Comparison of ENCODE assay signal across 21 cellular contexts in genomic region chr1:240621249-240621648, GRCh38. TPM values are rescaled to one million over a fixed set of nuclear protein-coding genes. Genes with fewer than 3 reads are reported as not detected.
"Had no signal": no experiment of that assay in that cellular context is flagged by ENCODE, and none has a peak within 500 bp of the region (broad histone marks: within the 10 kb centered on the region; RNA-seq: fewer than 3 reads in every experiment).

No MANE protein-coding gene starts in this region.

- FAIRE-seq: endometrium, islet of Langerhans had no signal

- H3K36me3 ChIP-seq: colonic mucosa, lower lobe of right lung, right atrium auricular region, tibial artery, vagina had no signal

- H3K9me3 ChIP-seq: colonic mucosa, lower lobe of right lung, right atrium auricular region, tibial artery, vagina had no signal

- H3K27me3 ChIP-seq: colonic mucosa, hepatocyte, right atrium auricular region, tibial artery, vagina had no signal

- H3K27ac ChIP-seq: colonic mucosa, hepatocyte, lower lobe of right lung, right atrium auricular region, tibial artery, vagina had no signal

- ATAC-seq: activated CD4-positive, alpha-beta T cell treated with anti-CD3 and anti-CD28 coated beads for 36 hours; activated CD8-positive, alpha-beta T cell treated with anti-CD3 and anti-CD28 coated beads for 36 hours; activated T-helper 17 cell treated with anti-CD3 and anti-CD28 coated beads, Interleukin-2, amount 50 U/mL, for 72 hours; lower lobe of right lung; stimulated activated naive CD8-positive, alpha-beta T cell treated with anti-CD3 and anti-CD28 coated beads, Interleukin-15, Interleukin-2, amounts not matched to agents 100 U/mL and 50 U/mL, for 24 hours; WTC11 had no signal

- H3K4me3 ChIP-seq: colonic mucosa, hepatocyte, lower lobe of right lung, right atrium auricular region, tibial artery, vagina had no signal

- DNase-seq: activated CD4-positive, alpha-beta T cell treated with anti-CD3 and anti-CD28 coated beads for 36 hours; activated CD8-positive, alpha-beta T cell treated with anti-CD3 and anti-CD28 coated beads for 36 hours; activated naive CD4-positive, alpha-beta T cell; activated naive CD8-positive, alpha-beta T cell treated with anti-CD3 and anti-CD28 coated beads for 36 hours; activated T-cell treated with anti-CD3 and anti-CD28 coated beads, Interleukin-2, amount 50 U/mL, for 1 hour; amygdala; colonic mucosa; lower lobe of right lung; midbrain; nephron progenitor cell; occipital lobe; stimulated activated naive CD8-positive, alpha-beta T cell treated with anti-CD3 and anti-CD28 coated beads, Interleukin-15, Interleukin-2, amounts not matched to agents 100 U/mL and 50 U/mL, for 24 hours; substantia nigra; tibial artery had no signal

- H3K4me1 ChIP-seq: colonic mucosa, lower lobe of right lung, right atrium auricular region, tibial artery, vagina had no signal

RNA-seq across cellular contexts. Expression of gene GREM2, which starts 9.3 kb away (rescaled TPM):
- total RNA-seq: activated CD8-positive, alpha-beta T cell treated with anti-CD3 and anti-CD28 coated beads for 36 hours; activated naive CD8-positive, alpha-beta T cell treated with anti-CD3 and anti-CD28 coated beads for 36 hours; right atrium auricular region had no signal
